In the genomic region with DNA sequence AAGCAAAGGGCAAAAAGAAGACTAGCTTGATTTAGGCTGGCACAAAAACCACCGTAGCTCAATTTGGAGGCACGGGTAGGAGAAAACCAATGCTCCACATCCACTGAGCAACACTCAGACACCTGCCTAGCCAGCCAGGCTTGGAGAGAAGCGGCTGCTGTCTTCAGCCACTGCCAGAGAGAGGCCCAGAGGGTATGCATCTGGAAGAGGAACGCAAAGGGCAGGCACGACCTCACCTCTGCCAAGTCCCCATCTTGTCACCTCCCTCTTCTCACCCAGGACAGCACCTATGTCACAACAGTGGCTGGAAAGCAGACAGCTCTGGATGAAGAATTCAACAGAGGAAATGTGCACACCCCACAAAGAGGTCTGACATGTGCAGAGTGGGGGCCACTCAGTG, we compare ENCODE assay signal across 18 cellular contexts.
A peak's percentile ranks its signal among the peaks of the same experiment; 100 is the strongest.
DNase-seq lines count a peak whose midpoint lies in the region; TF ChIP-seq lines count a peak whose summit lies in the region.
"Had no signal": no experiment of that assay in that cellular context is flagged by ENCODE, and none has a peak within 500 bp of the region (broad histone marks: within the 10 kb centered on the region; RNA-seq: fewer than 3 reads in every experiment).

No MANE protein-coding gene starts in this region.

- H3K27ac ChIP-seq in coronary artery (no peak overlapping the region), stomach (no peak overlapping the region)
- H3K27ac ChIP-seq: 22Rv1, BLaER1, HL-60 had no signal

- H3K4me1 ChIP-seq in stomach = no peaks in the 10 kb centered on the region
- H3K4me1 ChIP-seq: Caco-2 had no signal

- DNase-seq in activated CD8-positive, alpha-beta memory T cell treated with anti-CD3 and anti-CD28 coated beads, Interleukin-2, amount 50 U/mL, for 48 hours = peak; percentile 13
- DNase-seq in activated CD8-positive, alpha-beta memory T cell treated with anti-CD3 and anti-CD28 coated beads for 24 hours = no peak
- DNase-seq in coronary artery (ENCODE audit: low spot score) (peak; percentile 61), mesenteric fat pad (ENCODE audit: low spot score) (peak; percentile 69), stomach (peak; percentile 8), GM13976 (ENCODE audit: low spot score) (no peak), NCI-H1105 treated with DMSO at 0.1 percent for 48 hours (lab: John Stamatoyannopoulos, UW) (no peak), GM03348 (ENCODE audit: low spot score) (no peak)
- DNase-seq: AML-193; Caco-2; CD8-positive, alpha-beta memory T cell; DND-41; GDM1; H7 had no signal

- in situ Hi-C loops in GM13976 (cut with MboI; ENCODE audit: low sequenced_read_pairs, unreplicated experiment) = no loop called here

- H3K27me3 ChIP-seq in stomach = no peaks in the 10 kb centered on the region
- H3K27me3 ChIP-seq: BLaER1 had no signal

- H3K4me3 ChIP-seq in coronary artery = no peak overlapping the region
- H3K4me3 ChIP-seq in stomach = no peak overlapping the region
- H3K4me3 ChIP-seq: BLaER1, GM23338 had no signal

- intact Hi-C loops in stomach (cut with DNase I; ENCODE audit: low total_unique reads) = no loop called here

- WGBS in stomach, 5 donors = 88 to 97% (median 97%) methylated on average over 5 of the region's 5 CpGs

- H3K36me3 ChIP-seq in stomach = no peaks in the 10 kb centered on the region
- H3K36me3 ChIP-seq: BLaER1 had no signal

- TF ChIP-seq EP300 in stomach (IDR thresholded peaks at IDR 0.05) = no peak

- no peak for TF ChIP-seq POLR2A in stomach (IDR thresholded peaks at IDR 0.05)

- H3K9me3 ChIP-seq in stomach = no peaks in the 10 kb centered on the region
- H3K9me3 ChIP-seq: Caco-2 had no signal

- TF ChIP-seq CTCF in coronary artery (IDR thresholded peaks at IDR 0.05) = no peak
- no peak for TF ChIP-seq CTCF in stomach (IDR thresholded peaks at IDR 0.05)
- no peak for TF ChIP-seq CTCF in GM13976 (IDR thresholded peaks at IDR 0.05; ENCODE audit: borderline replicate concordance, control extremely low read depth, extremely low read depth, insufficient read depth, missing control alignments)

Comparison
In these comparisons a context has a peak if more than half of its experiments do, and no peak if none do; other contexts are left out.
1. DNase-seq: peak in activated CD8-positive, alpha-beta memory T cell treated with anti-CD3 and anti-CD28 coated beads, Interleukin-2, amount 50 U/mL, for 48 hours (single experiment), coronary artery (single experiment), mesenteric fat pad (single experiment) and stomach (single experiment); none in activated CD8-positive, alpha-beta memory T cell treated with anti-CD3 and anti-CD28 coated beads for 24 hours (single experiment), GM13976 (single experiment), NCI-H1105 treated with DMSO at 0.1 percent for 48 hours (single experiment) and GM03348 (single experiment).